Comparison of ENCODE assay signal across 23 cellular contexts in the genomic region with DNA sequence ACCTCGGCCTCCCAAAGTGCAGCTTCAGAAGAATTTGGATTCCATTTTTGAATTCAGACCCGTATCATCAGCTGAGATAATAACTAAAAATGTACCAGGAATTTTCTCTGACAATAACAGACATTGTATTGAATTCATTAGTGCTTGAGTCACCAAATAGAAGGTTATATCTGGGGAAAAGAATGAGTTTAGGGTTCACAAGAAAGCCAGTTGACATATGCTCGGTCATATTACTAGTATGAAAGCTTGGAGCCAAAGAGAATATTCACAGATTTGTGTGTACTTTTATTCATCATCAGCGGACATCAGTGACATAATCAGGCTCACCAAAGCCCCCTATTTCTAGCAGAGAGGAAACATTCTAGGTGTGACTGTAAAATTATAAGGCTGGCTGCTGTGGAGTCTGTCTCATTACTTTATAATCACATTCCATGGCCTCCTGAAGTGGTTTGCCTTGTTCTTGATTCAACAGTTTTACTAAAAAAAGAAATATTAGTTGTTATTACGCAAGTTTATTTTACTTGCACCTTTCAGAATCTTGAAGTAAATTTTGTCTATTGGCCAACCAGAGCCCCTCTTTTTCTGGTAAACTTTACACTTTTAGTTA.
"Had no signal": no experiment of that assay in that cellular context is flagged by ENCODE, and none has a peak within 500 bp of the region (broad histone marks: within the 10 kb centered on the region; RNA-seq: fewer than 3 reads in every experiment).

No MANE protein-coding gene starts in this region.

- H3K27me3 ChIP-seq: cardiac muscle cell, right lobe of liver, upper lobe of left lung had no signal

- H3K9me3 ChIP-seq: heart right ventricle, lower lobe of right lung, mucosa of descending colon, right lobe of liver, suprapubic skin, upper lobe of left lung had no signal

- H3K4me1 ChIP-seq: heart right ventricle, lower lobe of right lung, right lobe of liver, suprapubic skin, upper lobe of left lung had no signal

- H3K4me3 ChIP-seq: cardiac muscle cell, heart right ventricle, lower lobe of right lung, mucosa of descending colon, right lobe of liver, suprapubic skin, upper lobe of left lung had no signal

- H3K27ac ChIP-seq: cardiac muscle cell, epithelial cell of prostate, heart right ventricle, lower lobe of right lung, right lobe of liver, suprapubic skin, upper lobe of left lung had no signal

- DNase-seq: activated CD8-positive, alpha-beta memory T cell treated with anti-CD3 and anti-CD28 coated beads for 24 hours; activated CD8-positive, alpha-beta memory T cell treated with anti-CD3 and anti-CD28 coated beads, Interleukin-2, amount 50 U/mL, for 4 hours; activated naive CD4-positive, alpha-beta T cell; activated naive CD8-positive, alpha-beta T cell treated with anti-CD3 and anti-CD28 coated beads, Interleukin-2, amount 10 ng/mL, durations not matched to agents 7 days and 5 days; activated T-cell treated with anti-CD3 and anti-CD28 coated beads, Interleukin-2, amount 50 U/mL, for 24 hours; amygdala; heart right ventricle; kidney; lower lobe of right lung; mesendoderm; mucosa of descending colon; nephron progenitor cell; occipital lobe; posterior cingulate gyrus; right lobe of liver; small intestine; stimulated activated CD4-positive, alpha-beta T cell treated with anti-CD3 and anti-CD28 coated beads, Interleukin-2, amount 100 ng/mL, for 24 hours; stimulated activated naive CD8-positive, alpha-beta T cell treated with anti-CD3 and anti-CD28 coated beads, Interleukin-15, amount 100 ng/mL, for 72 hours; T-helper 1 cell; upper lobe of left lung had no signal

- H3K36me3 ChIP-seq: cardiac muscle cell, heart right ventricle, lower lobe of right lung, right lobe of liver, suprapubic skin, upper lobe of left lung had no signal
